Comparison of ENCODE assay signal across 1 cellular context in the genomic region with DNA sequence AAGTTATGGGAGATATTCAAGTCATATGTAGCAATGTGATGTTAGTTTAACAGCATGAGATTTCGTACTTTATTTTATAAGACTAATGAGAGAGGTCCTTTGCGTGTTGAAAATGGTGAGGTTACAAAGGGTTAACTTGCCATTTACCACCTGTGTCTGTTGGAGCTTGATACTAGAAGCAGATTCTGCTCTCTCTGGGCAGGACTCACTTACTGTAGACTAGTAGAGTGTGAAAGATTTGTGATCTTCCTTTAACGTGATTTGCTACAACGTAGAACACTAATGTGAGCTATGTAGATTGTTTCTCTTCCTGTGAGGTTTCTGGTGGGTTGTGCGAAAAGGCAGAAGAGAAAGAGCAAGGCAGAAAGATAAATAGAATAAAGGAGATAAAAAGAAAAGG.
TF ChIP-seq lines count a peak whose summit lies in the region.

No MANE protein-coding gene starts in this region.

TF ChIP-seq in H1, 55 proteins besides CTCF, POLR2A, EP300 and RAD21 (continued from another document):
- TF ChIP-seq, protein P1, sequence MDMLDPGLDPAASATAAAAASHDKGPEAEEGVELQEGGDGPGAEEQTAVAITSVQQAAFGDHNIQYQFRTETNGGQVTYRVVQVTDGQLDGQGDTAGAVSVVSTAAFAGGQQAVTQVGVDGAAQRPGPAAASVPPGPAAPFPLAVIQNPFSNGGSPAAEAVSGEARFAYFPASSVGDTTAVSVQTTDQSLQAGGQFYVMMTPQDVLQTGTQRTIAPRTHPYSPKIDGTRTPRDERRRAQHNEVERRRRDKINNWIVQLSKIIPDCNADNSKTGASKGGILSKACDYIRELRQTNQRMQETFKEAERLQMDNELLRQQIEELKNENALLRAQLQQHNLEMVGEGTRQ (IDR thresholded peaks at IDR 0.05; ENCODE audit: low read length) = no peak
- TF ChIP-seq, protein P2, sequence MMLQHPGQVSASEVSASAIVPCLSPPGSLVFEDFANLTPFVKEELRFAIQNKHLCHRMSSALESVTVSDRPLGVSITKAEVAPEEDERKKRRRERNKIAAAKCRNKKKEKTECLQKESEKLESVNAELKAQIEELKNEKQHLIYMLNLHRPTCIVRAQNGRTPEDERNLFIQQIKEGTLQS (IDR thresholded peaks at IDR 0.05; ENCODE audit: insufficient read depth, low read depth, low read length) = no peak
- TF ChIP-seq POU5F1 (IDR thresholded peaks at IDR 0.05; ENCODE audit: low read depth, low read length) (no peak), SP4 (IDR thresholded peaks at IDR 0.05; ENCODE audit: low read length) (no peak), RXRA (IDR thresholded peaks at IDR 0.05; ENCODE audit: insufficient read depth, low read depth, low read length) (no peak), TCF12 (IDR thresholded peaks at IDR 0.05; ENCODE audit: low read depth, low read length) (no peak), MAX (IDR thresholded peaks at IDR 0.05) (no peak), CEBPB (IDR thresholded peaks at IDR 0.05; ENCODE audit: low read depth, low read length) (no peak), GABPA (IDR thresholded peaks at IDR 0.05; ENCODE audit: borderline replicate concordance, insufficient read depth, low read length) (no peak), ASH2L (IDR thresholded peaks at IDR 0.05; ENCODE audit: low read length) (no peak)
